Comparison of ENCODE assay signal across 7 cellular contexts in genomic region chr20:62683660-62684322, GRCh38. TPM values are rescaled to one million over a fixed set of nuclear protein-coding genes. Genes with fewer than 3 reads are reported as not detected.
"Had no signal": no experiment of that assay in that cellular context is flagged by ENCODE, and none has a peak within 500 bp of the region (broad histone marks: within the 10 kb centered on the region; RNA-seq: fewer than 3 reads in every experiment).

No MANE protein-coding gene starts in this region.

RNA-seq across cellular contexts. Expression of gene NTSR1, which starts 24.8 kb away (rescaled TPM):
- total RNA-seq: esophagus mucosa, left cardiac atrium, left ventricle myocardium superior, lower lobe of right lung, mesenteric fat pad, myocyte had no signal
- polyA plus RNA-seq: heart right ventricle had no signal
